Comparison of ENCODE assay signal across 19 cellular contexts in the genomic region with DNA sequence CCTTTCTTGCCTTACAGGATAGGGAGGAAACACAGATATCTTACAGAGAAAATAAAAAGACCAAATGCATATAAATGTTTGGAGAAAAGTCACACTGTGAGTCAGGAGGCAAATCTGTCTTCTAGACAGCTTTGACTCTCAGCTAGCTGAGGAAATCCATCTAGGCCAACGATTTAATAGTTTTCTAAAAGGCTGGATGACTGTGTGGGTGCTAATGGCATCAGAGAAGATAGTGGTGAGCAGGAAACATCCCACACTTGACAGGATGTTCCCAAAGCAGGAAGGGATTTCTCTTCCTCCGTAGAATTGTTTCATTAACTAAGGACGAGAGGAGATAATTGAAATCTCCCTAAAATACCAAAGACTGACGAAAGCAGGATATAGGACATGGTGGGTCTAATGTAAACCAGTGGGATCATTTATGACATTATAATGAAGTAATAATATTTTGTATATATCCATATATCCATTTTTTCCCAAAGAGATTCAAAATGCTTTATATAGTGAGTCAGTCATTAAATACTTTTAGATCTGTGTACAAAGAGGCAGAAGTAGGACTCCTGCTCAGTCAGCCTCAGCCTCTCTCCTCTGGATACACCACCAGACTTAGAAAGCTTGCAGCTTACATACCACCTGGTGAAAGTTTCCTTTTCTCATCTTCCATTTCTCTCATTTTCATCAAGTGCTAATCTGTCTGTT. TPM values are rescaled to one million over a fixed set of nuclear protein-coding genes. Genes with fewer than 3 reads are reported as not detected.
DNase-seq lines count a peak whose midpoint lies in the region; ATAC-seq and TF ChIP-seq lines count a peak whose summit lies in the region.
"Had no signal": no experiment of that assay in that cellular context is flagged by ENCODE, and none has a peak within 500 bp of the region (broad histone marks: within the 10 kb centered on the region; RNA-seq: fewer than 3 reads in every experiment).

No MANE protein-coding gene starts in this region.

- 51 to 63% (median 58%) methylated on average over 4 of the region's 4 CpGs for WGBS in psoas muscle, 3 donors
- WGBS in prostate gland = 64% methylated on average over 4 of the region's 4 CpGs

- no peak for TF ChIP-seq CTCF in fibroblast of mammary gland (conservative IDR thresholded peaks at IDR 0.05; ENCODE audit: control insufficient read depth, insufficient read depth, low read depth, low read length)
- TF ChIP-seq CTCF in psoas muscle (IDR thresholded peaks at IDR 0.05) = no peak
- no peak for TF ChIP-seq CTCF in brain microvascular endothelial cell (IDR thresholded peaks at IDR 0.05; ENCODE audit: low read depth, low read length, missing control alignments)
- TF ChIP-seq CTCF in prostate gland (IDR thresholded peaks at IDR 0.05) = no peak

- ATAC-seq in GM19438 (IDR thresholded peaks at IDR 0.05; ENCODE audit: low read depth, unreplicated experiment) (peak; percentile 77), HG03025 (IDR thresholded peaks at IDR 0.05; ENCODE audit: low FRiP score, unreplicated experiment) (peak; percentile 43), psoas muscle (peak in 3 of 4 donors; percentile 14 to 48 (median 47)), GM19324 (IDR thresholded peaks at IDR 0.05; ENCODE audit: low FRiP score, unreplicated experiment) (no peak)
- ATAC-seq: effector memory CD8-positive, alpha-beta T cell; foreskin keratinocyte had no signal

- H3K27me3 ChIP-seq in psoas muscle (ENCODE audit: insufficient read depth in 3 of 3, low read length in 2 of 3) = no peaks in the 10 kb centered on the region
- no peaks in the 10 kb centered on the region for H3K27me3 ChIP-seq in brain microvascular endothelial cell (replicated peaks)
- H3K27me3 ChIP-seq in prostate gland (replicated peaks; ENCODE audit: insufficient read depth) = no peaks in the 10 kb centered on the region
- H3K27me3 ChIP-seq: BLaER1, foreskin keratinocyte, tibial artery had no signal

- no peaks in the 10 kb centered on the region for H3K36me3 ChIP-seq in psoas muscle (ENCODE audit: insufficient read depth in 1 of 2, low read depth in 1 of 2)
- H3K36me3 ChIP-seq in brain microvascular endothelial cell (replicated peaks) = no peaks in the 10 kb centered on the region
- no peaks in the 10 kb centered on the region for H3K36me3 ChIP-seq in prostate gland
- H3K36me3 ChIP-seq: tibial artery had no signal

- DNase-seq in fibroblast of mammary gland (ENCODE audit: low read depth) (peak; percentile 55), psoas muscle (no peak), LoVo (ENCODE audit: low spot score) (no peak), brain microvascular endothelial cell (no peak), prostate gland (ENCODE audit: low spot score) (no peak)
- DNase-seq: activated CD4-positive, alpha-beta T cell treated with anti-CD3 and anti-CD28 coated beads, Interleukin-2, amount 10 ng/mL, durations not matched to agents 24 days and 14 days; activated naive CD8-positive, alpha-beta T cell treated with anti-CD3 and anti-CD28 coated beads, Interleukin-2, amount 10 ng/mL, durations not matched to agents 7 days and 5 days; DMS153; effector memory CD8-positive, alpha-beta T cell; foreskin keratinocyte; NCI-H187 treated with DMSO at 0.1 percent for 48 hours; SIG-M5; stimulated activated CD4-positive, alpha-beta T cell treated with anti-CD3 and anti-CD28 coated beads, Interleukin-4, amount 100 ng/mL, for 4 hours; tibial artery had no signal

- intact Hi-C loops in psoas muscle (cut with DNase I) (no loop called here), prostate gland (cut with DNase I) (no loop called here)

- no peak for TF ChIP-seq POLR2A in prostate gland (IDR thresholded peaks at IDR 0.05)

- H3K4me3 ChIP-seq in fibroblast of mammary gland (ENCODE audit: control insufficient read depth, low read depth, low read length) (no peak overlapping the region), psoas muscle (no peak overlapping the region), brain microvascular endothelial cell (ENCODE audit: low read depth, low read length) (no peak overlapping the region), prostate gland (no peak overlapping the region)
- H3K4me3 ChIP-seq: BLaER1, lung, tibial artery had no signal

- in situ Hi-C loops in brain microvascular endothelial cell (cut with HindIII; ENCODE audit: low pct_ligation_motif_present, low sequenced_read_pairs) = no loop called here

- peak overlapping the region; percentile 31 for H3K27ac ChIP-seq in psoas muscle
- H3K27ac ChIP-seq in brain microvascular endothelial cell = no peak overlapping the region
- H3K27ac ChIP-seq in prostate gland = no peak overlapping the region
- H3K27ac ChIP-seq: BLaER1, foreskin keratinocyte, tibial artery had no signal

- peaks cover 11% of the 10 kb centered on the region for H3K4me1 ChIP-seq in psoas muscle
- H3K4me1 ChIP-seq in prostate gland (replicated peaks) = no peaks in the 10 kb centered on the region
- H3K4me1 ChIP-seq: BLaER1, foreskin keratinocyte, tibial artery had no signal

- H3K9me3 ChIP-seq in psoas muscle (no peaks in the 10 kb centered on the region), prostate gland (no peaks in the 10 kb centered on the region)
- H3K9me3 ChIP-seq: BLaER1, tibial artery had no signal

RNA-seq across cellular contexts. Expression of a gene that starts 44.3 kb away (rescaled TPM):
- total RNA-seq in psoas muscle (100 to 1,000 TPM; 176 to 276 (median 262) TPM), prostate gland (100 to 1,000 TPM in 1 of 2 donors, 10 to 100 TPM in 1; 84.1 to 181 TPM)
- polyA plus RNA-seq in psoas muscle = 100 to 1,000 TPM; 328 to 653 (median 448) TPM
